8 cellular contexts compared by ENCODE assay signal in genomic region chr19:41363371-41363752, GRCh38. TPM values are rescaled to one million over a fixed set of nuclear protein-coding genes. Genes with fewer than 3 reads are reported as not detected.
DNase-seq lines count a peak whose midpoint lies in the region; ATAC-seq, FAIRE-seq and TF ChIP-seq lines count a peak whose summit lies in the region.

No MANE protein-coding gene starts in this region.

- peak overlapping the region; percentile 97 for H3K27ac Mint-ChIP-seq in activated naive CD4-positive, alpha-beta T cell treated with anti-CD3 and anti-CD28 coated beads for 36 hours
- H3K27ac Mint-ChIP-seq in astrocyte (ENCODE audit: unreplicated experiment): peak overlapping the region; percentile 98

- ATAC-seq in right lobe of liver: no peak

- no peaks in the 10 kb centered on the region for H3K27me3 Mint-ChIP-seq in activated naive CD4-positive, alpha-beta T cell treated with anti-CD3 and anti-CD28 coated beads for 36 hours (ENCODE audit: low read depth)
- H3K27me3 Mint-ChIP-seq in astrocyte (ENCODE audit: low read depth, unreplicated experiment): no peaks in the 10 kb centered on the region

- no peaks in the 10 kb centered on the region for H3K36me3 ChIP-seq in astrocyte (ENCODE audit: insufficient read depth, low read length)
- no peaks in the 10 kb centered on the region for H3K36me3 ChIP-seq in right lobe of liver
- no peaks in the 10 kb centered on the region for H3K36me3 ChIP-seq in tibial nerve

- DNase-seq in activated naive CD4-positive, alpha-beta T cell treated with anti-CD3 and anti-CD28 coated beads for 36 hours: no peak
- DNase-seq in activated naive CD4-positive, alpha-beta T cell treated with anti-CD3 and anti-CD28 coated beads, Interleukin-2, amount 50 U/mL, for 16 hours: no peak
- no peak for DNase-seq in astrocyte (ENCODE audit: low read depth)
- DNase-seq in right lobe of liver: no peak
- no peak for DNase-seq in tibial nerve (ENCODE audit: low spot score in 2 of 2)
- no peak for DNase-seq in UCSD-AML1 (lab: John Stamatoyannopoulos, UW; ENCODE audit: unreplicated experiment)
- DNase-seq in NOMO-1 treated with dmso at 0.1 percent for 144 hours (lab: John Stamatoyannopoulos, UW; ENCODE audit: unreplicated experiment): no peak
- DNase-seq in GM03348 (ENCODE audit: low spot score): no peak

- H3K4me2 ChIP-seq in astrocyte (ENCODE audit: low read length): peak overlapping the region; percentile 85

- peak overlapping the region; percentile 97 for H3K4me3 Mint-ChIP-seq in activated naive CD4-positive, alpha-beta T cell treated with anti-CD3 and anti-CD28 coated beads for 36 hours
- peak overlapping the region; percentile 93 for H3K4me3 Mint-ChIP-seq in astrocyte (ENCODE audit: unreplicated experiment)

- TF ChIP-seq CTCF in astrocyte (IDR thresholded peaks at IDR 0.05; ENCODE audit: insufficient read depth, low read depth, low read length): no peak
- no peak for TF ChIP-seq CTCF in right lobe of liver (IDR thresholded peaks at IDR 0.05)
- TF ChIP-seq CTCF in tibial nerve (IDR thresholded peaks at IDR 0.05): no peak

- FAIRE-seq in astrocyte (lab: Jason Lieb, UNC): no peak

- H3K9me3 Mint-ChIP-seq in activated naive CD4-positive, alpha-beta T cell treated with anti-CD3 and anti-CD28 coated beads for 36 hours: no peaks in the 10 kb centered on the region
- no peaks in the 10 kb centered on the region for H3K9me3 Mint-ChIP-seq in astrocyte (ENCODE audit: unreplicated experiment)

- H3K27me3 ChIP-seq in astrocyte (ENCODE audit: insufficient read depth, low read length) (no peaks in the 10 kb centered on the region), right lobe of liver (no peaks in the 10 kb centered on the region), tibial nerve (no peaks in the 10 kb centered on the region)

- no peaks in the 10 kb centered on the region for H4K20me1 ChIP-seq in astrocyte (ENCODE audit: insufficient read depth, low read length)

- TF ChIP-seq POLR2A in right lobe of liver (IDR thresholded peaks at IDR 0.05) (no peak), tibial nerve (IDR thresholded peaks at IDR 0.05) (no peak)

- peaks cover 26% of the 10 kb centered on the region for H3K79me2 ChIP-seq in astrocyte (ENCODE audit: insufficient read depth, low read length)

- H3K36me3 Mint-ChIP-seq in activated naive CD4-positive, alpha-beta T cell treated with anti-CD3 and anti-CD28 coated beads for 36 hours (ENCODE audit: low read depth): peaks cover 2% of the 10 kb centered on the region
- H3K36me3 Mint-ChIP-seq in astrocyte (ENCODE audit: low read depth, unreplicated experiment): peaks cover 10% of the 10 kb centered on the region

- no peak for TF ChIP-seq EP300 in tibial nerve (IDR thresholded peaks at IDR 0.05)

- intact Hi-C loops in activated naive CD4-positive, alpha-beta T cell treated with anti-CD3 and anti-CD28 coated beads for 36 hours (cut with micrococcal nuclease): loop anchor here (1.0 kb wide), 1 partner anchor 10 kb away; the partner anchor contains the start of gene TGFB1
- intact Hi-C loops in right lobe of liver (cut with DNase I): no loop called here

- H3K9ac ChIP-seq in astrocyte (ENCODE audit: low read length): peak overlapping the region; percentile 98

- WGBS in right lobe of liver (ENCODE audit: insufficient coverage, low coverage, low lambda C conversion rate, missing lambda C conversion rate): 35% methylated on average over 6 of the region's 6 CpGs
- WGBS in tibial nerve, 2 donors: 44 to 54% methylated on average over 6 of the region's 6 CpGs

- H2AFZ ChIP-seq in astrocyte (ENCODE audit: low read depth, low read length): peak overlapping the region; percentile 97

- H3K4me1 ChIP-seq in astrocyte (ENCODE audit: insufficient read depth, low read length): peaks cover 19% of the 10 kb centered on the region
- H3K4me1 ChIP-seq in right lobe of liver: peaks cover 0 to 9% (median 0%) of the 10 kb centered on the region in 4 donors
- H3K4me1 ChIP-seq in tibial nerve: peaks cover 0 to 21% (median 9%) of the 10 kb centered on the region in 4 donors

- H3K9me3 ChIP-seq in astrocyte (ENCODE audit: insufficient read depth, low read depth, low read length) (no peaks in the 10 kb centered on the region), right lobe of liver (no peaks in the 10 kb centered on the region), tibial nerve (no peaks in the 10 kb centered on the region)

- H3K4me3 ChIP-seq in astrocyte (ENCODE audit: insufficient read depth, low read depth, low read length): peak overlapping the region; percentile 93
- peak overlapping the region; percentile 81 to 88 (median 81) for H3K4me3 ChIP-seq in right lobe of liver
- H3K4me3 ChIP-seq in tibial nerve: peak overlapping the region; percentile 53 to 87 (median 86)

- H3K4me1 Mint-ChIP-seq in activated naive CD4-positive, alpha-beta T cell treated with anti-CD3 and anti-CD28 coated beads for 36 hours (ENCODE audit: low read depth): peaks cover 33% of the 10 kb centered on the region
- H3K4me1 Mint-ChIP-seq in astrocyte (ENCODE audit: low read depth, unreplicated experiment): peaks cover 10% of the 10 kb centered on the region

- H3K27ac ChIP-seq in astrocyte (ENCODE audit: low read depth, low read length) (peak overlapping the region; percentile 100), right lobe of liver (peak overlapping the region; percentile 91 to 98 (median 92)), tibial nerve (peak overlapping the region; percentile 95 to 100 (median 98))

- CTCF ChIA-PET in activated naive CD4-positive, alpha-beta T cell treated with anti-CD3 and anti-CD28 coated beads for 36 hours (lab: Charles Lee): interaction anchor here (0.6 to 3.9 kb wide), 5 partner anchors 7 to 513 kb away, joined by 3 to 19 read pairs (median 4); partner anchors contain the start of gene TGFB1

RNA-seq across cellular contexts. Expression of gene B9D2, which starts 0.6 kb away (rescaled TPM):
- 1 to 10 TPM; 3.5 to 4.1 TPM for total RNA-seq in activated naive CD4-positive, alpha-beta T cell treated with anti-CD3 and anti-CD28 coated beads for 36 hours
- total RNA-seq in astrocyte: 5.5 and 5.9 TPM in 2 replicates
- total RNA-seq in right lobe of liver: 1 to 10 TPM; 1.7 to 4.4 (median 2.6) TPM
- 1 to 10 TPM in 3 of 4 donors, under 1 TPM in 1; 0.87 to 8.2 (median 3.6) TPM for total RNA-seq in tibial nerve

RNA-seq across cellular contexts. Expression of gene TGFB1, which starts 9.6 kb away (rescaled TPM):
- total RNA-seq in activated naive CD4-positive, alpha-beta T cell treated with anti-CD3 and anti-CD28 coated beads for 36 hours: 10 to 100 TPM; 94.4 to 95.6 TPM
- 155 and 199 TPM in 2 replicates for total RNA-seq in astrocyte
- total RNA-seq in right lobe of liver: 10 to 100 TPM in 2 of 6 experiments, 1 to 10 TPM in 4; 4.9 to 19.1 (median 8.5) TPM
- 10 to 100 TPM; 14.6 to 31.8 (median 23.9) TPM for total RNA-seq in tibial nerve

RNA-seq across cellular contexts. Expression of gene TMEM91, which starts 13.0 kb away (rescaled TPM):
- total RNA-seq in activated naive CD4-positive, alpha-beta T cell treated with anti-CD3 and anti-CD28 coated beads for 36 hours: 1 to 10 TPM; 5.6 to 5.7 TPM
- 7.4 and 8.9 TPM in 2 replicates for total RNA-seq in astrocyte
- 1 to 10 TPM; 1.8 to 4.1 (median 3.0) TPM for total RNA-seq in right lobe of liver
- total RNA-seq in tibial nerve: 10 to 100 TPM; 20.3 to 50.8 (median 31.5) TPM

RNA-seq across cellular contexts. Expression of gene EXOSC5, which starts 33.8 kb away (rescaled TPM):
- total RNA-seq in activated naive CD4-positive, alpha-beta T cell treated with anti-CD3 and anti-CD28 coated beads for 36 hours: 10 to 100 TPM; 47.5 to 51.7 TPM
- total RNA-seq in astrocyte (18.3 and 19.8 TPM in 2 replicates), right lobe of liver (10 to 100 TPM in 5 of 6 experiments, 1 to 10 TPM in 1; 6.1 to 26.6 (median 14.1) TPM), tibial nerve (10 to 100 TPM; 14.0 to 21.3 (median 19.8) TPM)

RNA-seq across cellular contexts. Expression of gene BCKDHA, which starts 34.3 kb away (rescaled TPM):
- total RNA-seq in activated naive CD4-positive, alpha-beta T cell treated with anti-CD3 and anti-CD28 coated beads for 36 hours: 10 to 100 TPM; 18.2 to 21.7 TPM
- 9.2 and 9.8 TPM in 2 replicates for total RNA-seq in astrocyte
- total RNA-seq in right lobe of liver: 10 to 100 TPM; 32.1 to 68.7 (median 48.9) TPM
- 10 to 100 TPM; 48.6 to 61.4 (median 54.2) TPM for total RNA-seq in tibial nerve
